Comparison of ENCODE assay signal across 1 cellular context in genomic region chr20:49517509-49518100, GRCh38.
TF ChIP-seq lines count a peak whose summit lies in the region.

No MANE protein-coding gene starts in this region.

TF ChIP-seq in IMR-90, 13 proteins besides CTCF, POLR2A, EP300 and RAD21:
- TF ChIP-seq CEBPB (IDR thresholded peaks at IDR 0.05; ENCODE audit: low read depth, low read length) (no peak), RCOR1 (IDR thresholded peaks at IDR 0.05; ENCODE audit: insufficient replicate concordance, low read length) (no peak), MXI1 (IDR thresholded peaks at IDR 0.05; ENCODE audit: borderline replicate concordance, low read depth, low read length) (no peak), RFX5 (IDR thresholded peaks at IDR 0.05; ENCODE audit: low read depth, low read length) (no peak), NFE2L2 (IDR thresholded peaks at IDR 0.05; ENCODE audit: low read depth, low read length) (no peak)
- TF ChIP-seq, protein P1, sequence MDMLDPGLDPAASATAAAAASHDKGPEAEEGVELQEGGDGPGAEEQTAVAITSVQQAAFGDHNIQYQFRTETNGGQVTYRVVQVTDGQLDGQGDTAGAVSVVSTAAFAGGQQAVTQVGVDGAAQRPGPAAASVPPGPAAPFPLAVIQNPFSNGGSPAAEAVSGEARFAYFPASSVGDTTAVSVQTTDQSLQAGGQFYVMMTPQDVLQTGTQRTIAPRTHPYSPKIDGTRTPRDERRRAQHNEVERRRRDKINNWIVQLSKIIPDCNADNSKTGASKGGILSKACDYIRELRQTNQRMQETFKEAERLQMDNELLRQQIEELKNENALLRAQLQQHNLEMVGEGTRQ (IDR thresholded peaks at IDR 0.05; ENCODE audit: low read depth, low read length): no peak
TF ChIP-seq in IMR-90: peak in this region for 0.
